Comparison of ENCODE assay signal across 22 cellular contexts in the genomic region with DNA sequence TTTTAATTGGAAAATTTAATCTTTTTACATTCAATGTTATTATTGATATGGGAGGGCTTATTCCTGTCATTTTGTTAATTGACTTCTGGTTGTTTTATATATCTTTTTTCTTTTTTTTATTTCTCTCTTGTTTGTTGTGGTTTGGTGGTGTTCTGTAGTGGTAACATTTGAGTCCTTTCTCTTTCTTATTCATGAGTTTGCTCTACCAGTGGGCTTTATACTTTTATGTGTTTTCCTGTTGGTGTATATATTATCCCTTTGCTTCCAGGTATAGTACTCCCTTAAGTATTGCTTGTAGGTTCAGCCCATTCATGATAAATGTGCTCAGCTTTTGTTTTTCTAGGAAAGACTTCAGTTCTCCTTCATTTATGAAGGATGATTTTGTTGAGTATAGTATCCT.
"Had no signal": no experiment of that assay in that cellular context is flagged by ENCODE, and none has a peak within 500 bp of the region (broad histone marks: within the 10 kb centered on the region; RNA-seq: fewer than 3 reads in every experiment).

No MANE protein-coding gene starts in this region.

- H3K27ac ChIP-seq: epithelial cell of prostate, esophagus muscularis mucosa, parathyroid adenoma, psoas muscle, right lobe of liver, tibial nerve, upper lobe of right lung had no signal

- ATAC-seq: effector memory CD8-positive, alpha-beta T cell; left colon; left ventricle myocardium superior; psoas muscle; right lobe of liver; stimulated activated memory B cell treated with anti-CD40 and anti-IgM and Interleukin-4, amounts not matched to agents 10 μg/mL and 1 μg/mL and 100 μg/mL, for 72 hours; upper lobe of right lung had no signal

- DNase-seq: effector memory CD8-positive, alpha-beta T cell; foreskin fibroblast; left colon; left ventricle myocardium superior; mesenchymal stem cell; midbrain; nephron progenitor cell; psoas muscle; retina; right lobe of liver; stimulated activated CD4-positive, alpha-beta T cell treated with anti-CD3 and anti-CD28 coated beads, Interleukin-4, amount 100 ng/mL, for 1 hour; stimulated activated CD8-positive, alpha-beta memory T cell treated with anti-CD3 and anti-CD28 coated beads, Interleukin-4, amount 100 ng/mL, for 48 hours; upper lobe of right lung had no signal

- H3K4me1 ChIP-seq: parathyroid adenoma, psoas muscle, tibial nerve, upper lobe of right lung had no signal

- H3K27ac Mint-ChIP-seq: dendritic cell treated with granulocyte-macrophage colony-stimulating factor and Interleukin-4, amounts not matched to agents 40 ng/mL and 50 ng/mL, for 4 days; nephron progenitor cell; stimulated activated memory B cell treated with anti-CD40 and anti-IgM and Interleukin-4, amounts not matched to agents 10 μg/mL and 1 μg/mL and 100 μg/mL, for 72 hours; stimulated activated naive CD8-positive, alpha-beta T cell treated with anti-CD3 and anti-CD28 coated beads, Interleukin-15, Interleukin-2, amounts not matched to agents 100 ng/mL and 50 ng/mL, for 24 hours had no signal

- H3K4me3 Mint-ChIP-seq: dendritic cell treated with granulocyte-macrophage colony-stimulating factor and Interleukin-4, amounts not matched to agents 40 ng/mL and 50 ng/mL, for 4 days; effector memory CD8-positive, alpha-beta T cell; nephron progenitor cell; stimulated activated memory B cell treated with anti-CD40 and anti-IgM and Interleukin-4, amounts not matched to agents 10 μg/mL and 1 μg/mL and 100 μg/mL, for 72 hours; stimulated activated naive CD8-positive, alpha-beta T cell treated with anti-CD3 and anti-CD28 coated beads, Interleukin-15, Interleukin-2, amounts not matched to agents 100 ng/mL and 50 ng/mL, for 24 hours had no signal

- H3K9me3 ChIP-seq: right lobe of liver, upper lobe of right lung had no signal

- H3K27me3 Mint-ChIP-seq: dendritic cell treated with granulocyte-macrophage colony-stimulating factor and Interleukin-4, amounts not matched to agents 40 ng/mL and 50 ng/mL, for 4 days; effector memory CD8-positive, alpha-beta T cell; stimulated activated memory B cell treated with anti-CD40 and anti-IgM and Interleukin-4, amounts not matched to agents 10 μg/mL and 1 μg/mL and 100 μg/mL, for 72 hours; stimulated activated naive CD8-positive, alpha-beta T cell treated with anti-CD3 and anti-CD28 coated beads, Interleukin-15, Interleukin-2, amounts not matched to agents 100 ng/mL and 50 ng/mL, for 24 hours had no signal

- H3K27me3 ChIP-seq: esophagus muscularis mucosa, right lobe of liver, tibial nerve, upper lobe of right lung had no signal

- H3K36me3 ChIP-seq: right lobe of liver, upper lobe of right lung had no signal

- FAIRE-seq: colon had no signal

- H3K4me3 ChIP-seq: esophagus muscularis mucosa, lung, psoas muscle, right lobe of liver, tibial nerve, upper lobe of right lung had no signal
